Comparison of ENCODE assay signal across 1 cellular context in genomic region chr6:22737331-22737730, GRCh38.
TF ChIP-seq lines count a peak whose summit lies in the region.

No MANE protein-coding gene starts in this region.

TF ChIP-seq in GM23338, 12 proteins besides CTCF, POLR2A, EP300 and RAD21 (continued from another document):
- TF ChIP-seq ZNF462 (CRISPR knock-in tag; IDR thresholded peaks at IDR 0.05): no peak
- TF ChIP-seq NANOG (IDR thresholded peaks at IDR 0.05; ENCODE audit: borderline replicate concordance): no peak
- TF ChIP-seq POLR2AphosphoS5 (IDR thresholded peaks at IDR 0.05; ENCODE audit: low read depth): no peak
